ENCODE assay signal across 16 cellular contexts in the genomic region with DNA sequence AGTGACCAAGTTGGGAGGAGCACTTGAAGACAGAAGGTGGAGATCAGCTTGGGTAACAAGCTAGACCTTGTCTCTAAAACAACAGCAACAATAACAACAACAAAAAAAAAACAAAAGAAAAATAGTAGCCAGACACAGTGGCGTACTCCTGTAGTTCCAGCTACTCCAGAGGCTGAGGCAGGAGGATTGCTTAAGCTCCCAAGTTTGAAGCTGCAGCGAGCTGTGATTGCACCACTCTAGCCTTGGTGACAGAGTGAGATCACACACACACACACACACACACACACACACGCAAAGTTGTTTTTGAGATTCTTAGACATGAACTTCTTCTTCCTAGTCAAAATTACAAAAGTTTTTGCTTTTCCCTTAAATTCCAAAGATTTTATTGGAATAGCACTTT.
A peak's percentile ranks its signal among the peaks of the same experiment; 100 is the strongest.
DNase-seq lines count a peak whose midpoint lies in the region; ATAC-seq and TF ChIP-seq lines count a peak whose summit lies in the region.
"Had no signal": no experiment of that assay in that cellular context is flagged by ENCODE, and none has a peak within 500 bp of the region (broad histone marks: within the 10 kb centered on the region; RNA-seq: fewer than 3 reads in every experiment).

No MANE protein-coding gene starts in this region.

- no peaks in the 10 kb centered on the region for H3K4me1 Mint-ChIP-seq in activated CD4-positive, alpha-beta T cell treated with anti-CD3 and anti-CD28 coated beads, Interleukin-2, amount 10 ng/mL, durations not matched to agents 7 days and 5 days
- H3K4me1 Mint-ChIP-seq: natural killer cell had no signal

- no peaks in the 10 kb centered on the region for H3K79me2 ChIP-seq in GM23248 (ENCODE audit: insufficient read depth)
- H3K79me2 ChIP-seq in trophoblast cell (ENCODE audit: control insufficient read depth, insufficient read depth, low read length, poor library complexity): no peaks in the 10 kb centered on the region

- no peak overlapping the region for H2BK12ac ChIP-seq in trophoblast cell (ENCODE audit: low read length)

- 40 to 41% methylated on average over 3 of the region's 3 CpGs for WGBS in GM23248 (ENCODE audit: low coverage in 1 of 2, low lambda C conversion rate in 2 of 2, missing lambda C conversion rate in 2 of 2), 2 experiments
- no CpG with 5 or more reads among the region's 3 CpGs for WGBS in trophoblast cell (ENCODE audit: extremely low coverage, insufficient coverage, insufficient read length)

- H3K27ac Mint-ChIP-seq in activated CD4-positive, alpha-beta T cell treated with anti-CD3 and anti-CD28 coated beads, Interleukin-2, amount 10 ng/mL, durations not matched to agents 7 days and 5 days: no peak overlapping the region
- H3K27ac Mint-ChIP-seq: activated T-helper 2 cell treated with anti-CD3 and anti-CD28 coated beads, Interferon-gamma antibody, Interleukin-2, Interleukin-4, amounts not matched to agents 10 μg/mL and 5 μg/mL and 100 μg/mL, durations not matched to agents 14 hours and 24 hours and 36 hours; natural killer cell had no signal

- POLR2A ChIA-PET in activated CD4-positive, alpha-beta T cell treated with anti-CD3 and anti-CD28 coated beads, Interleukin-2, amount 10 ng/mL, durations not matched to agents 7 days and 5 days (lab: Charles Lee): no interaction called here

- no peak for ATAC-seq in HG03354 (IDR thresholded peaks at IDR 0.05; ENCODE audit: poor library complexity, severe bottlenecking, unreplicated experiment)
- no peak for ATAC-seq in GM18505 (IDR thresholded peaks at IDR 0.05; ENCODE audit: unreplicated experiment)
- ATAC-seq: natural killer cell, Panc1 had no signal

- no peak overlapping the region for H3K9ac ChIP-seq in GM23248
- no peak overlapping the region for H3K9ac ChIP-seq in trophoblast cell (ENCODE audit: low read length)
- H3K9ac ChIP-seq: BLaER1 treated with 17β-estradiol and CSF1 and Interleukin-3, amounts not matched to agents 10 nM and 100 nM had no signal

- in situ Hi-C loops in GM23248 (cut with MboI): no loop called here

- no peak overlapping the region for H4K8ac ChIP-seq in trophoblast cell (ENCODE audit: low read depth, low read length)

- H3K9me3 ChIP-seq in GM23248 (ENCODE audit: low read depth) (no peaks in the 10 kb centered on the region), trophoblast cell (ENCODE audit: insufficient read depth, low read depth, low read length) (peaks cover 4% of the 10 kb centered on the region)
- H3K9me3 ChIP-seq: BLaER1 treated with 17β-estradiol and CSF1 and Interleukin-3, amounts not matched to agents 10 nM and 100 nM; colonic mucosa had no signal

- H3F3A ChIP-seq in GM23248 (ENCODE audit: insufficient read depth): no peaks in the 10 kb centered on the region

- no peak overlapping the region for H3K14ac ChIP-seq in trophoblast cell (ENCODE audit: low read length)

- no peak overlapping the region for H3K4ac ChIP-seq in trophoblast cell (ENCODE audit: low read depth, low read length)

- H3K27ac ChIP-seq in GM23248 (no peak overlapping the region), trophoblast cell (ENCODE audit: low read depth, low read length) (no peak overlapping the region)
- H3K27ac ChIP-seq: BLaER1 treated with 17β-estradiol and CSF1 and Interleukin-3, amounts not matched to agents 10 nM and 100 nM; colonic mucosa had no signal

- no peaks in the 10 kb centered on the region for H4K20me1 ChIP-seq in GM23248 (ENCODE audit: insufficient read depth)
- H4K20me1 ChIP-seq: BLaER1 treated with 17β-estradiol and CSF1 and Interleukin-3, amounts not matched to agents 10 nM and 100 nM had no signal

- H3K4me3 ChIP-seq in GM23248 (no peak overlapping the region), fibroblast of the aortic adventitia (ENCODE audit: low read depth, low read length) (no peak overlapping the region), trophoblast cell (ENCODE audit: low read depth, low read length) (no peak overlapping the region)
- H3K4me3 ChIP-seq: BLaER1 treated with 17β-estradiol and CSF1 and Interleukin-3, amounts not matched to agents 10 nM and 100 nM; colonic mucosa had no signal

- H2AFZ ChIP-seq in GM23248 (no peak overlapping the region), trophoblast cell (ENCODE audit: insufficient read depth, low read length, poor library complexity) (no peak overlapping the region)

- H3K4me1 ChIP-seq in GM23248 (ENCODE audit: insufficient read depth): no peaks in the 10 kb centered on the region
- H3K4me1 ChIP-seq in trophoblast cell (ENCODE audit: control insufficient read depth in 1 of 2, insufficient read depth in 2 of 2, low read length in 2 of 2): peaks cover 0 to 5% of the 10 kb centered on the region in 2 experiments
- H3K4me1 ChIP-seq: colonic mucosa had no signal

- TF ChIP-seq POLR2A in GM18505 (IDR thresholded peaks at IDR 0.05; ENCODE audit: borderline replicate concordance, extremely low read depth, insufficient read depth, insufficient read length): no peak

- H4K12ac ChIP-seq in trophoblast cell (ENCODE audit: low read depth, low read length): no peak overlapping the region

- H3K36me3 Mint-ChIP-seq in activated CD4-positive, alpha-beta T cell treated with anti-CD3 and anti-CD28 coated beads, Interleukin-2, amount 10 ng/mL, durations not matched to agents 7 days and 5 days (ENCODE audit: low read depth): no peaks in the 10 kb centered on the region
- H3K36me3 Mint-ChIP-seq: natural killer cell had no signal

- no peak overlapping the region for H2BK120ac ChIP-seq in trophoblast cell (ENCODE audit: insufficient read depth, low read length, poor library complexity)

- H3K9me3 Mint-ChIP-seq in activated CD4-positive, alpha-beta T cell treated with anti-CD3 and anti-CD28 coated beads, Interleukin-2, amount 10 ng/mL, durations not matched to agents 7 days and 5 days: no peaks in the 10 kb centered on the region
- H3K9me3 Mint-ChIP-seq: activated T-helper 2 cell treated with anti-CD3 and anti-CD28 coated beads, Interferon-gamma antibody, Interleukin-2, Interleukin-4, amounts not matched to agents 10 μg/mL and 5 μg/mL and 100 μg/mL, durations not matched to agents 14 hours and 24 hours and 36 hours; natural killer cell had no signal

- no peak overlapping the region for H2BK5ac ChIP-seq in trophoblast cell (ENCODE audit: low read depth, low read length, poor library complexity)

- H2AK5ac ChIP-seq in trophoblast cell (ENCODE audit: low read length): no peak overlapping the region

- no peak overlapping the region for H3K4me2 ChIP-seq in GM23248 (ENCODE audit: unreplicated experiment)
- H3K4me2 ChIP-seq in trophoblast cell (ENCODE audit: low read length): no peak overlapping the region
- H3K4me2 ChIP-seq: BLaER1 treated with 17β-estradiol and CSF1 and Interleukin-3, amounts not matched to agents 10 nM and 100 nM had no signal

- no peaks in the 10 kb centered on the region for H3K79me1 ChIP-seq in trophoblast cell (ENCODE audit: low read length)

- H3K27me3 ChIP-seq in GM23248 (replicated peaks; ENCODE audit: insufficient read depth) (no peaks in the 10 kb centered on the region), trophoblast cell (ENCODE audit: insufficient read depth, low read length) (no peaks in the 10 kb centered on the region)
- H3K27me3 ChIP-seq: BLaER1 treated with 17β-estradiol and CSF1 and Interleukin-3, amounts not matched to agents 10 nM and 100 nM; colonic mucosa had no signal

- DNase-seq in GM23248 (peak; percentile 55), SKM-1 (lab: John Stamatoyannopoulos, UW; ENCODE audit: unreplicated experiment) (peak; percentile 60), fibroblast of the aortic adventitia (ENCODE audit: low read depth) (peak; percentile 40), trophoblast cell (peak; percentile 89 to 95), AG08395 (ENCODE audit: low spot score) (no peak)
- no peak for DNase-seq in activated CD4-positive, alpha-beta T cell treated with anti-CD3 and anti-CD28 coated beads, Interleukin-2, amount 10 ng/mL, durations not matched to agents 7 days and 5 days
- DNase-seq: colonic mucosa, hypothalamus, natural killer cell, NCI-H2029, NCI-H526 had no signal

- H3K27me3 Mint-ChIP-seq in activated CD4-positive, alpha-beta T cell treated with anti-CD3 and anti-CD28 coated beads, Interleukin-2, amount 10 ng/mL, durations not matched to agents 7 days and 5 days: peaks cover 4% of the 10 kb centered on the region

- H3K9me2 ChIP-seq in GM23248 (ENCODE audit: insufficient read depth): no peaks in the 10 kb centered on the region

- CTCF ChIA-PET in activated CD4-positive, alpha-beta T cell treated with anti-CD3 and anti-CD28 coated beads, Interleukin-2, amount 10 ng/mL, durations not matched to agents 7 days and 5 days (lab: Charles Lee): no interaction called here

- H3K36me3 ChIP-seq in GM23248 (ENCODE audit: low read depth) (no peaks in the 10 kb centered on the region), trophoblast cell (ENCODE audit: control insufficient read depth in 1 of 2, insufficient read depth in 2 of 2, low read length in 2 of 2) (no peaks in the 10 kb centered on the region)
- H3K36me3 ChIP-seq: BLaER1 treated with 17β-estradiol and CSF1 and Interleukin-3, amounts not matched to agents 10 nM and 100 nM; colonic mucosa had no signal

- TF ChIP-seq CTCF in fibroblast of the aortic adventitia (IDR thresholded peaks at IDR 0.05; ENCODE audit: insufficient read depth, low read length): no peak

- H3K18ac ChIP-seq in trophoblast cell (ENCODE audit: low read length): no peak overlapping the region

- no peak overlapping the region for H3K23ac ChIP-seq in trophoblast cell (ENCODE audit: low read length)

- H3K4me3 Mint-ChIP-seq in activated CD4-positive, alpha-beta T cell treated with anti-CD3 and anti-CD28 coated beads, Interleukin-2, amount 10 ng/mL, durations not matched to agents 7 days and 5 days: no peak overlapping the region
- H3K4me3 Mint-ChIP-seq: natural killer cell had no signal

- no peak overlapping the region for H4K91ac ChIP-seq in trophoblast cell (ENCODE audit: low read depth, low read length)

Comparison
In these comparisons a context has a peak if more than half of its experiments do, and no peak if none do; other contexts are left out.
1. DNase-seq: peak in GM23248 (single experiment), SKM-1 (single experiment), fibroblast of the aortic adventitia (single experiment) and trophoblast cell (2 of 2); none in activated CD4-positive, alpha-beta T cell treated with anti-CD3 and anti-CD28 coated beads, Interleukin-2, amount 10 ng/mL, durations not matched to agents 7 days and 5 days (single experiment) and AG08395 (single experiment).